In genomic region chr21:38929652-38930051, GRCh38 we compare ENCODE assay signal across 22 cellular contexts.
DNase-seq lines count a peak whose midpoint lies in the region; TF ChIP-seq lines count a peak whose summit lies in the region.
"Had no signal": no experiment of that assay in that cellular context is flagged by ENCODE, and none has a peak within 500 bp of the region (broad histone marks: within the 10 kb centered on the region; RNA-seq: fewer than 3 reads in every experiment).

No MANE protein-coding gene starts in this region.

- H3K27ac Mint-ChIP-seq in nephron progenitor cell, result peak overlapping the region; percentile 27
- H3K27ac Mint-ChIP-seq: CD4-positive, CD25-positive, alpha-beta regulatory T cell had no signal

- no peaks in the 10 kb centered on the region for H3K9me2 ChIP-seq in hepatocyte (replicated peaks; ENCODE audit: insufficient read depth)

- no peak overlapping the region for H3K4me2 ChIP-seq in hepatocyte

- H3K4me3 ChIP-seq in HL-60 (replicated peaks; ENCODE audit: insufficient read depth, low read length) (no peak overlapping the region), hepatocyte (no peak overlapping the region)
- H3K4me3 ChIP-seq: GM23248, SJSA1 had no signal

- H3K9me3 ChIP-seq in hepatocyte (ENCODE audit: low read depth), result no peaks in the 10 kb centered on the region
- H3K9me3 ChIP-seq: BE2C, SJSA1 had no signal

- no peak overlapping the region for H3K4me3 Mint-ChIP-seq in nephron progenitor cell
- H3K4me3 Mint-ChIP-seq: CD4-positive, CD25-positive, alpha-beta regulatory T cell had no signal

- peaks cover 31% of the 10 kb centered on the region for H3K4me1 ChIP-seq in hepatocyte (ENCODE audit: insufficient read depth)

- DNase-seq in HL-60 (ENCODE audit: low read depth in 1 of 2, low spot score in 1 of 2) (no peak), hepatocyte (ENCODE audit: low spot score) (no peak), nephron progenitor cell (no peak), OCI-M1 (lab: John Stamatoyannopoulos, UW) (no peak), hippocampal formation (lab: John Stamatoyannopoulos, UW) (no peak), AG08395 (ENCODE audit: low spot score) (no peak)
- DNase-seq in stimulated activated CD4-positive, alpha-beta T cell treated with anti-CD3 and anti-CD28 coated beads, Interleukin-4, amount 100 ng/mL, for 4 hours, result no peak
- DNase-seq: BE2C; CD4-positive, CD25-positive, alpha-beta regulatory T cell; DMS53; GM23248; H7; KG1; MM.1S; NCI-H1417; NCI-H1694; NCI-H2029 treated with DMSO at 0.1 percent for 48 hours; NCI-H446 treated with DMSO at 0.1 percent for 48 hours; NCI-H526; Right ventricle myocardium superior; RPMI8226 had no signal

- H3K27me3 ChIP-seq in HL-60 (ENCODE audit: insufficient read depth, poor library complexity, severe bottlenecking) (no peaks in the 10 kb centered on the region), hepatocyte (no peaks in the 10 kb centered on the region)
- H3K27me3 ChIP-seq: BE2C, SJSA1 had no signal

- peaks cover 6% of the 10 kb centered on the region for H3K27me3 Mint-ChIP-seq in nephron progenitor cell (ENCODE audit: low read depth, poor library complexity)

- H3K9me3 Mint-ChIP-seq in nephron progenitor cell, result peaks cover 26% of the 10 kb centered on the region

- H3K4me1 Mint-ChIP-seq in nephron progenitor cell, result peaks cover 33% of the 10 kb centered on the region
- H3K4me1 Mint-ChIP-seq: CD4-positive, CD25-positive, alpha-beta regulatory T cell had no signal

- no peaks in the 10 kb centered on the region for H3K36me3 ChIP-seq in hepatocyte (replicated peaks; ENCODE audit: insufficient read depth, low read depth)
- H3K36me3 ChIP-seq: BE2C, SJSA1 had no signal

- H3K36me3 Mint-ChIP-seq in nephron progenitor cell (ENCODE audit: low read depth), result peaks cover 6% of the 10 kb centered on the region
- H3K36me3 Mint-ChIP-seq: CD4-positive, CD25-positive, alpha-beta regulatory T cell had no signal

- TF ChIP-seq CTCF in HL-60 (IDR thresholded peaks at IDR 0.05; ENCODE audit: insufficient read depth, low read length) (no peak), hepatocyte (IDR thresholded peaks at IDR 0.05; ENCODE audit: poor library complexity) (no peak), nephron progenitor cell (IDR thresholded peaks at IDR 0.05) (no peak)

- no peaks in the 10 kb centered on the region for H3K79me2 ChIP-seq in hepatocyte

- whole genome bisulfite sequencing in hepatocyte (ENCODE audit: low lambda C conversion rate, missing lambda C conversion rate), result 88% methylated on average over 1 of the region's 1 CpG

- H3K27ac ChIP-seq in HL-60 (replicated peaks) (peak overlapping the region; percentile 83), hepatocyte (peak overlapping the region; percentile 88)
- H3K27ac ChIP-seq: GM23248, SJSA1 had no signal

- H4K20me1 ChIP-seq in hepatocyte (ENCODE audit: insufficient read depth, poor library complexity, severe bottlenecking), result no peaks in the 10 kb centered on the region

- H2AFZ ChIP-seq in hepatocyte, result no peak overlapping the region
- H2AFZ ChIP-seq: GM23248 had no signal
